In the genomic region with DNA sequence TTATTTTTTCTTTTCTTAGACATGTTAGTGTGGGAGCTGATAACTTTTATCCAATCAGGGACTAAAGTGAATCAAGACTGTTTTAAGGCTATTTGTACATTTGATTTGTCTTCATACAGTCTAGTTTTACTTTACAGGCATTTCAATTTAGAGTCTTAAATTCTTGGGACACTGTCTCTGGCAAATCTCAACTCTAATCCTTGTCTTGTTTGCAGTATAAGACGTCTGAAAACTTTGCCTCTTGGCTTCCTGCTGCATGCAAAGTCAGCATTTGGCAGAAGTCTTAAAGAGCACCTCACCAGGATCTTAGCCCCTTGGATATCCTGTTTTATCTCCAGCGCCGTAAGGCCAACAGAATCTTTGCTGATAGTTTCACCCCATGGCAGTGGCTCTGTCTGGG, we compare ENCODE assay signal across 25 cellular contexts. TPM values are rescaled to one million over a fixed set of nuclear protein-coding genes. Genes with fewer than 3 reads are reported as not detected.
DNase-seq lines count a peak whose midpoint lies in the region; ATAC-seq and TF ChIP-seq lines count a peak whose summit lies in the region.
"Had no signal": no experiment of that assay in that cellular context is flagged by ENCODE, and none has a peak within 500 bp of the region (broad histone marks: within the 10 kb centered on the region; RNA-seq: fewer than 3 reads in every experiment).

No MANE protein-coding gene starts in this region.

- no peak overlapping the region for H3K4me3 ChIP-seq in GM23338
- no peak overlapping the region for H3K4me3 ChIP-seq in adipocyte (ENCODE audit: low read length)
- H3K4me3 ChIP-seq in neural progenitor cell = no peak overlapping the region
- no peak overlapping the region for H3K4me3 ChIP-seq in colonic mucosa
- H3K4me3 ChIP-seq: esophagus squamous epithelium, left lung, mucosa of descending colon had no signal

- H3K4me1 ChIP-seq in GM23338 (ENCODE audit: insufficient read depth) (peaks cover 17% of the 10 kb centered on the region), adipocyte (ENCODE audit: control insufficient read depth, insufficient read depth, low read length) (peaks cover 14% of the 10 kb centered on the region), foreskin keratinocyte (peaks cover 7% of the 10 kb centered on the region), neural progenitor cell (peaks cover 26% of the 10 kb centered on the region), colonic mucosa (no peaks in the 10 kb centered on the region)

- intact Hi-C loops in colonic mucosa (cut with DNase I) = no loop called here

- DNase-seq in GM23338 (ENCODE audit: low spot score) (peak; percentile 51), adipocyte (ENCODE audit: low read depth) (peak; percentile 4), foreskin keratinocyte (peak in 1 of 2 donors; percentile 19), neural progenitor cell (ENCODE audit: low spot score) (peak; percentile 21), DMS53 treated with DMSO at 0.1 percent for 48 hours (lab: John Stamatoyannopoulos, UW; ENCODE audit: unreplicated experiment) (no peak), colonic mucosa (no peak), NCI-H446 treated with DMSO at 0.1 percent for 48 hours (lab: John Stamatoyannopoulos, UW) (no peak)
- DNase-seq: activated CD4-positive, alpha-beta T cell treated with anti-CD3 and anti-CD28 coated beads for 1 hour; activated naive CD4-positive, alpha-beta T cell treated with anti-CD3 and anti-CD28 coated beads, Interleukin-2, amount 10 ng/mL, durations not matched to agents 7 days and 5 days; activated T-cell treated with anti-CD3 and anti-CD28 coated beads, Interleukin-2, amount 50 U/mL, for 1 hour; CD4-positive, CD25-positive, alpha-beta regulatory T cell; cerebellar nuclear complex; effector memory CD4-positive, alpha-beta T cell; esophagus squamous epithelium; left lung; MM.1S; mucosa of descending colon; NCI-H1436 treated with DMSO at 0.1 percent for 48 hours; NCI-H2171; NCI-H526; stimulated activated naive CD4-positive, alpha-beta T cell; T1000 had no signal

- no peak overlapping the region for H3K4me2 ChIP-seq in GM23338
- peak overlapping the region; percentile 19 for H3K4me2 ChIP-seq in neural progenitor cell

- no peaks in the 10 kb centered on the region for H3K9me2 ChIP-seq in GM23338 (ENCODE audit: insufficient read depth)

- H3K27me3 Mint-ChIP-seq in GM23338 (ENCODE audit: insufficient read depth, low read depth, poor library complexity) = peaks cover under 1% of the 10 kb centered on the region
- no peaks in the 10 kb centered on the region for H3K27me3 Mint-ChIP-seq in neural progenitor cell (ENCODE audit: insufficient read depth, low read depth)
- H3K27me3 Mint-ChIP-seq: activated naive CD4-positive, alpha-beta T cell treated with anti-CD3 and anti-CD28 coated beads, Interleukin-2, amount 10 ng/mL, durations not matched to agents 7 days and 5 days; CD4-positive, CD25-positive, alpha-beta regulatory T cell; progenitor cell of endocrine pancreas had no signal

- H3K27me3 ChIP-seq in GM23338 (ENCODE audit: insufficient read depth) (no peaks in the 10 kb centered on the region), adipocyte (replicated peaks; ENCODE audit: control insufficient read depth, insufficient read depth, low read length) (no peaks in the 10 kb centered on the region), foreskin keratinocyte (no peaks in the 10 kb centered on the region), neural progenitor cell (no peaks in the 10 kb centered on the region), colonic mucosa (no peaks in the 10 kb centered on the region)
- H3K27me3 ChIP-seq: esophagus squamous epithelium, left lung had no signal

- peak overlapping the region; percentile 64; the same call in 1 of the 2 replicates for H3K27ac Mint-ChIP-seq in GM23338
- no peak overlapping the region for H3K27ac Mint-ChIP-seq in neural progenitor cell
- H3K27ac Mint-ChIP-seq: activated naive CD4-positive, alpha-beta T cell treated with anti-CD3 and anti-CD28 coated beads, Interleukin-2, amount 10 ng/mL, durations not matched to agents 7 days and 5 days had no signal

- peak; percentile 51 for ATAC-seq in GM23338
- peak; percentile 19 for ATAC-seq in foreskin keratinocyte
- no peak for ATAC-seq in GM21786 (IDR thresholded peaks at IDR 0.05; ENCODE audit: unreplicated experiment)
- ATAC-seq: left lung, mucosa of descending colon had no signal

- H4K20me1 ChIP-seq in GM23338 (replicated peaks; ENCODE audit: insufficient read depth) = peaks cover 20% of the 10 kb centered on the region
- peaks cover 18% of the 10 kb centered on the region for H4K20me1 ChIP-seq in neural progenitor cell (ENCODE audit: low read depth)

- peaks cover 4% of the 10 kb centered on the region; the same call in 1 of the 2 replicates for H3F3A ChIP-seq in GM23338 (replicated peaks; ENCODE audit: low read depth)
- H3F3A ChIP-seq in neural progenitor cell (ENCODE audit: low read depth) = peaks cover 18% of the 10 kb centered on the region

- H3K9ac ChIP-seq in adipocyte (ENCODE audit: low read length) (peak overlapping the region; percentile 10), neural progenitor cell (no peak overlapping the region), colonic mucosa (ENCODE audit: low read depth in 2 of 2, low read length in 2 of 2) (no peak overlapping the region)

- H3K79me2 ChIP-seq in GM23338 (replicated peaks; ENCODE audit: insufficient read depth) (peaks cover 83% of the 10 kb centered on the region), neural progenitor cell (ENCODE audit: low read depth) (peaks cover 83% of the 10 kb centered on the region)

- TF ChIP-seq CTCF in GM23338 (conservative IDR thresholded peaks at IDR 0.05; ENCODE audit: low read depth in 2 of 2) = no peak
- TF ChIP-seq CTCF in foreskin keratinocyte (conservative IDR thresholded peaks at IDR 0.05) = no peak
- no peak for TF ChIP-seq CTCF in neural progenitor cell (IDR thresholded peaks at IDR 0.05)
- no peak for TF ChIP-seq CTCF in colonic mucosa (IDR thresholded peaks at IDR 0.05)

- peaks cover 9% of the 10 kb centered on the region for H3K36me3 Mint-ChIP-seq in GM23338 (ENCODE audit: low read depth)
- peaks cover 12% of the 10 kb centered on the region for H3K36me3 Mint-ChIP-seq in neural progenitor cell

- H3K36me3 ChIP-seq in GM23338 (ENCODE audit: insufficient read depth) = no peaks in the 10 kb centered on the region
- peaks cover under 1% of the 10 kb centered on the region for H3K36me3 ChIP-seq in adipocyte (ENCODE audit: control insufficient read depth, insufficient read depth, low read length, severe bottlenecking)
- H3K36me3 ChIP-seq in neural progenitor cell = no peaks in the 10 kb centered on the region
- no peaks in the 10 kb centered on the region for H3K36me3 ChIP-seq in colonic mucosa

- H3K9me3 ChIP-seq in adipocyte (ENCODE audit: control insufficient read depth, low read length) (no peaks in the 10 kb centered on the region), neural progenitor cell (ENCODE audit: low read depth) (no peaks in the 10 kb centered on the region), colonic mucosa (no peaks in the 10 kb centered on the region)
- H3K9me3 ChIP-seq: esophagus squamous epithelium, left lung, mucosa of descending colon had no signal

- H3K27ac ChIP-seq in GM23338 (ENCODE audit: low read depth) = no peak overlapping the region
- no peak overlapping the region for H3K27ac ChIP-seq in foreskin keratinocyte
- peak overlapping the region; percentile 72 for H3K27ac ChIP-seq in neural progenitor cell
- no peak overlapping the region for H3K27ac ChIP-seq in colonic mucosa
- H3K27ac ChIP-seq: esophagus squamous epithelium, left lung, RWPE1 had no signal

- no peak overlapping the region for H3K4me3 Mint-ChIP-seq in GM23338
- H3K4me3 Mint-ChIP-seq in neural progenitor cell = no peak overlapping the region
- H3K4me3 Mint-ChIP-seq: activated naive CD4-positive, alpha-beta T cell treated with anti-CD3 and anti-CD28 coated beads, Interleukin-2, amount 10 ng/mL, durations not matched to agents 7 days and 5 days; CD4-positive, CD25-positive, alpha-beta regulatory T cell had no signal

- H3K9me3 Mint-ChIP-seq in GM23338 (peaks cover 3% of the 10 kb centered on the region), neural progenitor cell (peaks cover 8% of the 10 kb centered on the region)
- H3K9me3 Mint-ChIP-seq: activated naive CD4-positive, alpha-beta T cell treated with anti-CD3 and anti-CD28 coated beads, Interleukin-2, amount 10 ng/mL, durations not matched to agents 7 days and 5 days had no signal

- H2AFZ ChIP-seq in GM23338 (no peak overlapping the region), neural progenitor cell (replicated peaks) (no peak overlapping the region)

- peaks cover 41% of the 10 kb centered on the region for H3K4me1 Mint-ChIP-seq in GM23338
- H3K4me1 Mint-ChIP-seq in neural progenitor cell = no peaks in the 10 kb centered on the region
- H3K4me1 Mint-ChIP-seq: activated naive CD4-positive, alpha-beta T cell treated with anti-CD3 and anti-CD28 coated beads, Interleukin-2, amount 10 ng/mL, durations not matched to agents 7 days and 5 days had no signal

TF ChIP-seq in GM23338, 12 proteins besides CTCF, POLR2A, EP300 and RAD21 (continues in another document):
- TF ChIP-seq POLR2AphosphoS5 (IDR thresholded peaks at IDR 0.05; ENCODE audit: low read depth) (no peak), ZNF331 (CRISPR knock-in tag; IDR thresholded peaks at IDR 0.05; ENCODE audit: low read depth) (no peak), EZH2 (IDR thresholded peaks at IDR 0.05; ENCODE audit: low read depth, unreplicated experiment) (no peak), EZH2phosphoT487 (IDR thresholded peaks at IDR 0.05; ENCODE audit: unreplicated experiment) (no peak)

RNA-seq across cellular contexts. Expression of a gene that starts 30.3 kb away (rescaled TPM):
- 13.5 and 15.4 TPM in 2 replicates for total RNA-seq in GM23338 (2014; rRNA removed; shearing (Covaris generic))
- 3.1 and 4.5 TPM in 2 replicates for polyA plus RNA-seq in GM23338 (2016; fragmentation: Nextera tagmentation; extraction: Ambion mirVana)
- 14.5 and 14.9 TPM in 2 replicates for total RNA-seq in foreskin keratinocyte
- polyA plus RNA-seq in foreskin keratinocyte = 2.7 and 3.6 TPM in 2 replicates
- total RNA-seq in neural progenitor cell (ENCODE audit: low replicate concordance) = 13.3 and 19.8 TPM in 2 replicates
- 10 to 100 TPM; 23.5 to 38.0 TPM for total RNA-seq in colonic mucosa

Comparison
In these comparisons a context has a peak if more than half of its experiments do, and no peak if none do; other contexts are left out.
1. DNase-seq: peak in GM23338 (single experiment), adipocyte (single experiment) and neural progenitor cell (single experiment); none in DMS53 treated with DMSO at 0.1 percent for 48 hours (single experiment), colonic mucosa (single experiment) and NCI-H446 treated with DMSO at 0.1 percent for 48 hours (single experiment).